In the genomic region with DNA sequence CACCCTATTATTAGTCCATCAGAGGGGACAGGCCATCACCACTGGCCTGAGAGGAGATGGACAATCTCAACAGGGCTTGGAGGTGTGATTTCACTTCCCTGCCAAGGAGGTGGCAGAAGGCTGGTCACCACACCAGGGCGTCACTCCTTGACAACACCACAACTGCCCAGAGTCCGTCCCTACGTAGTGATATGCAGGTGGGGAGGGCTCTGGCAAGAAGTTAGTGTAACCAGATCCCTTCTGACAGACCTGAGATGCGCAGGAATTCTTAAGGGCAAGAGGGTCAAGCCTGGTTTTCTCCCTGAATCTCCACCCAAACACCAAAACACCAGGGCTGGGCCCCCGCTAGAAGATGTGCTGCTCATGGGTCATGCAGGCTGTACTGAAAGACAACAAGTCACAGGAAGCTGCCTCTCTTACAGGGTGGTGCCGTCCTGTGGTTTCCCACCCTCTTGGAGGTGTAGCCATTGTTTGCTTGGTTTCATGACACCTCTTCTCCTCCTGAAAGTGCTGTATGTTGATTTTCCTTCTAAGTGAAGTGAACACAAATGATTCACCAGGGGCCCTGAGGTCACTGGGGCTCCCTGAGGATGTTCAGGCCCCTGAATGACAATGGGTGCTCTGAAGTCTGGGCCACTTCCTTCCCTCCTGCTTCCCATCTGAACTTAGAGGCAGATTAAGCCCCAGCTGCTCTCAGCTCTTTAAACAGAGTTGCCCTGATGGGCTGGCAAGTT, we compare ENCODE assay signal across 10 cellular contexts. TPM values are rescaled to one million over a fixed set of nuclear protein-coding genes. Genes with fewer than 3 reads are reported as not detected.
A peak's percentile ranks its signal among the peaks of the same experiment; 100 is the strongest.
DNase-seq lines count a peak whose midpoint lies in the region; ATAC-seq, FAIRE-seq and TF ChIP-seq lines count a peak whose summit lies in the region.
"Had no signal": no experiment of that assay in that cellular context is flagged by ENCODE, and none has a peak within 500 bp of the region (broad histone marks: within the 10 kb centered on the region; RNA-seq: fewer than 3 reads in every experiment).

No MANE protein-coding gene starts in this region.

- peak; percentile 32 to 42; a peak in 2 of 4 replicates for TF ChIP-seq EP300 in GM12878 (IDR thresholded peaks at IDR 0.05; ENCODE audit: borderline replicate concordance in 1 of 2, control insufficient read depth in 1 of 2, low read depth in 2 of 2, low read length in 2 of 2)

- no peak overlapping the region for H2AFZ ChIP-seq in GM12878 (ENCODE audit: control insufficient read depth, low read depth, low read length)

- peak overlapping the region; percentile 78 for H3K27ac Mint-ChIP-seq in T-helper 1 cell treated with Interleukin-12 subunit alpha and Interleukin-12 subunit beta and Interleukin-4 antibody, amounts not matched to agents 30 μg/mL and 1 μg/mL, for 36 hours

- CTCF ChIA-PET in GM12878 (lab: Yijun Ruan, JAX): interaction anchor here (1.0 to 1.4 kb wide), 2 partner anchors 83 to 88 kb away, joined by 3 read pairs; no protein-coding TSS in a partner anchor

- DNase-seq in GM06990 (ENCODE audit: extremely low read depth, insufficient read length): peak; percentile 10
- DNase-seq in GM12878 (ENCODE audit: low read depth, low spot score): peak; percentile 9
- DNase-seq in stimulated activated CD4-positive, alpha-beta T cell treated with anti-CD3 and anti-CD28 coated beads, Interleukin-15, amount 100 ng/mL, for 48 hours (ENCODE audit: low read depth in 2 of 2): peak; percentile 47 to 51
- DNase-seq in NOMO-1 (lab: John Stamatoyannopoulos, UW; ENCODE audit: unreplicated experiment in 2 of 2): no peak
- no peak for DNase-seq in kidney
- DNase-seq in ecto neural progenitor cell (ENCODE audit: low spot score): no peak
- DNase-seq in globus pallidus (ENCODE audit: low spot score): no peak

- RAD21 ChIA-PET in GM12878 (lab: Charles Lee; ENCODE audit: unreplicated experiment): no interaction called here

- H3K4me2 ChIP-seq in GM12878 (ENCODE audit: control insufficient read depth, insufficient read depth): no peak overlapping the region

- H3K4me3 Mint-ChIP-seq in T-helper 1 cell treated with Interleukin-12 subunit alpha and Interleukin-12 subunit beta and Interleukin-4 antibody, amounts not matched to agents 30 μg/mL and 1 μg/mL, for 36 hours: peak overlapping the region; percentile 66

- intact Hi-C loops in GM12878 (cut with micrococcal nuclease; ENCODE audit: unreplicated experiment) (loop anchor here (2.0 kb wide), 1 partner anchor 40 kb away; no protein-coding TSS in a partner anchor), kidney (cut with DNase I) (no loop called here)

- H3K9ac ChIP-seq in GM12878 (ENCODE audit: control insufficient read depth, insufficient read depth, low read length) (no peak overlapping the region), kidney (ENCODE audit: low read length in 2 of 2) (no peak overlapping the region)

- H3K27ac ChIP-seq in GM12878 (ENCODE audit: control insufficient read depth, insufficient read depth): no peak overlapping the region
- no peak overlapping the region for H3K27ac ChIP-seq in kidney (ENCODE audit: low read depth in 2 of 2, low read length in 2 of 2)
- H3K27ac ChIP-seq: thoracic aorta had no signal

- no TSS peak for BruUV-seq in GM12878 (replicated peaks; lab: Mats Ljungman, UMichigan)

- no peaks in the 10 kb centered on the region; the same call in 1 of the 2 replicates for H3K27me3 ChIP-seq in GM06990 (replicated peaks; ENCODE audit: control insufficient read depth, insufficient read depth, low read length)
- peaks cover 0 to 4% of the 10 kb centered on the region in 2 experiments; a peak in 1 of 4 replicates for H3K27me3 ChIP-seq in GM12878 (replicated peaks in 1 of 2; ENCODE audit: control insufficient read depth in 2 of 2, insufficient read depth in 2 of 2, low read length in 1 of 2)

- H3K4me1 Mint-ChIP-seq in T-helper 1 cell treated with Interleukin-12 subunit alpha and Interleukin-12 subunit beta and Interleukin-4 antibody, amounts not matched to agents 30 μg/mL and 1 μg/mL, for 36 hours (ENCODE audit: low read depth): peaks cover 51% of the 10 kb centered on the region

- H3K27me3 Mint-ChIP-seq in T-helper 1 cell treated with Interleukin-12 subunit alpha and Interleukin-12 subunit beta and Interleukin-4 antibody, amounts not matched to agents 30 μg/mL and 1 μg/mL, for 36 hours (ENCODE audit: low read depth): peaks cover 8% of the 10 kb centered on the region

- TF ChIP-seq CTCF in GM06990 (IDR thresholded peaks at IDR 0.05; ENCODE audit: insufficient read depth, low read length, poor library complexity, severe bottlenecking): no peak
- TF ChIP-seq CTCF in GM12878 (IDR thresholded peaks at IDR 0.05 in 2 of 3, conservative IDR thresholded peaks at IDR 0.05 in 1 of 3; ENCODE audit: control insufficient read depth in 2 of 3, extremely low read depth in 1 of 3, insufficient read depth in 1 of 3, low read depth in 3 of 3, low read length in 3 of 3): no peak
- TF ChIP-seq CTCF in kidney (IDR thresholded peaks at IDR 0.05; ENCODE audit: borderline replicate concordance, extremely low read depth, insufficient read depth): no peak

- 23% methylated on average over 6 of the region's 6 CpGs for WGBS in GM12878 (ENCODE audit: insufficient coverage, insufficient replicate concordance, low lambda C conversion rate, missing lambda C conversion rate)

- H3K9me3 Mint-ChIP-seq in T-helper 1 cell treated with Interleukin-12 subunit alpha and Interleukin-12 subunit beta and Interleukin-4 antibody, amounts not matched to agents 30 μg/mL and 1 μg/mL, for 36 hours: peaks cover 12% of the 10 kb centered on the region

- no peaks in the 10 kb centered on the region; the same call in 2 of the 3 replicates for H3K9me3 ChIP-seq in GM12878 (replicated peaks; ENCODE audit: control insufficient read depth, insufficient read depth, low read length)
- H3K9me3 ChIP-seq in kidney (ENCODE audit: control insufficient read depth in 1 of 2, low read length in 2 of 2): no peaks in the 10 kb centered on the region
- H3K9me3 ChIP-seq: thoracic aorta had no signal

- in situ Hi-C loops in GM12878 (cut with MboI): no loop called here

- no peaks in the 10 kb centered on the region for H3K36me3 ChIP-seq in GM06990 (ENCODE audit: control insufficient read depth, insufficient read depth, low read length)
- H3K36me3 ChIP-seq in GM12878 (ENCODE audit: control insufficient read depth in 2 of 2, insufficient read depth in 2 of 2, low read length in 1 of 2): no peaks in the 10 kb centered on the region
- H3K36me3 ChIP-seq in kidney (ENCODE audit: control insufficient read depth in 1 of 2, insufficient read depth in 2 of 2, low read length in 2 of 2): no peaks in the 10 kb centered on the region
- H3K36me3 ChIP-seq: thoracic aorta had no signal

- peak; percentile 82 for ATAC-seq in GM12878

- no peak for FAIRE-seq in GM12878 (lab: Jason Lieb, UNC)
- FAIRE-seq in kidney (lab: Jason Lieb, UNC): no peak
- FAIRE-seq: GM18507 had no signal

- POLR2A ChIA-PET in GM12878 (lab: Charles Lee): no interaction called here

- no peaks in the 10 kb centered on the region for H4K20me1 ChIP-seq in GM12878 (ENCODE audit: control insufficient read depth, insufficient read depth)

- peaks cover 14% of the 10 kb centered on the region for H3K36me3 Mint-ChIP-seq in T-helper 1 cell treated with Interleukin-12 subunit alpha and Interleukin-12 subunit beta and Interleukin-4 antibody, amounts not matched to agents 30 μg/mL and 1 μg/mL, for 36 hours (ENCODE audit: low read depth)

- H3K79me2 ChIP-seq in GM12878 (ENCODE audit: control insufficient read depth, insufficient read depth, low read length): no peaks in the 10 kb centered on the region

- TF ChIP-seq POLR2A in GM12878 (IDR thresholded peaks at IDR 0.05; ENCODE audit: low read depth, low read length): no peak

- SMC1A ChIA-PET in GM12878 (lab: Charles Lee; ENCODE audit: uncharacterized antibody, unreplicated experiment): interaction anchor here (0.7 to 2.0 kb wide), 6 partner anchors 13 to 89 kb away, joined by 3 to 8 read pairs (median 4); no protein-coding TSS in a partner anchor

- no peak for TF ChIP-seq RAD21 in GM12878 (IDR thresholded peaks at IDR 0.05; ENCODE audit: insufficient read depth, low read depth, low read length)

- H3K4me1 ChIP-seq in GM12878 (ENCODE audit: control insufficient read depth, insufficient read depth, low read length) (peaks cover 4% of the 10 kb centered on the region; the same call in 1 of the 2 replicates), kidney (ENCODE audit: control insufficient read depth in 1 of 2, insufficient read depth in 1 of 2, low read depth in 1 of 2, low read length in 2 of 2) (peaks cover 0 to 3% of the 10 kb centered on the region in 2 donors)

- no peak overlapping the region for H3K4me3 ChIP-seq in GM06990 (replicated peaks; ENCODE audit: low read depth, low read length)
- no peak overlapping the region for H3K4me3 ChIP-seq in GM12878
- no peak overlapping the region for H3K4me3 ChIP-seq in kidney (ENCODE audit: low read length in 2 of 2)
- H3K4me3 ChIP-seq: thoracic aorta had no signal

TF ChIP-seq in GM12878, 131 proteins besides CTCF, POLR2A, EP300 and RAD21 (continues in another document):
- TF ChIP-seq MEF2B (IDR thresholded peaks at IDR 0.05; ENCODE audit: partially characterized antibody, poor library complexity, severe bottlenecking) (peak; percentile 82), EED (IDR thresholded peaks at IDR 0.05; ENCODE audit: low read depth) (no peak)

RNA-seq across cellular contexts. Expression of gene ATXN7L1, which starts 27.1 kb away (rescaled TPM):
- total RNA-seq in GM12878 (2013; cell fraction: nucleolus; rRNA removed): 8.7 and 10.7 TPM in 2 replicates
- total RNA-seq in GM12878 (2014; rRNA removed) (0.49 and 1.6 TPM in 2 replicates), GM12878 (2014; rRNA removed; fragmentation: Illumina TruSeq; extraction: Trizol) (1.1 and 1.4 TPM in 2 replicates), GM12878 (2021) (2.2 and 2.9 TPM in 2 replicates), kidney (18.5 TPM)
- 0.17 TPM for polyA plus RNA-seq in GM12878 (2011; ENCODE audit: low read depth)
- polyA plus RNA-seq in GM12878 (2011; rRNA removed) (0.99 and 1.1 TPM in 2 replicates), GM12878 (2014; fragmentation: Illumina TruSeq; extraction: Trizol) (2.6 and 3.4 TPM in 2 replicates), GM12878 (2014; fragmentation: Nextera tagmentation; extraction: Ambion mirVana) (under 1 TPM; 0.40 to 0.72 TPM), GM12878 (2014; rRNA removed) (0.91 and 1.2 TPM in 2 replicates), GM12878 (2016; fragmentation: Nextera tagmentation; extraction: Ambion mirVana) (1 to 10 TPM in 1 of 2 experiments, under 1 TPM in 1; 0.73 to 1.8 TPM), kidney (ENCODE audit: insufficient read depth, low read depth, low replicate concordance) (12.5 TPM)
- 0.43 and 0.64 TPM in 2 replicates for polyA plus RNA-seq in GM12878 (2011; cell fraction: cytosol; rRNA removed)
- polyA plus RNA-seq in GM12878 (2011; cell fraction: nucleus; rRNA removed): 0.64 and 0.85 TPM in 2 replicates
- 0.65 and 1.1 TPM in 2 replicates for polyA plus RNA-seq in GM12878 (2012)
- 1.2 and 1.4 TPM in 2 replicates for polyA minus RNA-seq in GM12878 (2011; rRNA and poly(A)+ RNA removed)
- polyA minus RNA-seq in GM12878 (2011; cell fraction: cytosol; rRNA and poly(A)+ RNA removed): not detected in 2 replicates
- 1.1 and 1.9 TPM in 2 replicates for polyA minus RNA-seq in GM12878 (2011; cell fraction: nucleus; rRNA and poly(A)+ RNA removed)

Comparison
In these comparisons a context has a peak if more than half of its experiments do, and no peak if none do; other contexts are left out.
1. DNase-seq: peak in GM06990 (single experiment), GM12878 (single experiment) and stimulated activated CD4-positive, alpha-beta T cell treated with anti-CD3 and anti-CD28 coated beads, Interleukin-15, amount 100 ng/mL, for 48 hours (2 of 2); none in NOMO-1 (0 of 2), kidney (single experiment), ecto neural progenitor cell (single experiment) and globus pallidus (single experiment).